Comparison of ENCODE assay signal across 13 cellular contexts in genomic region chr3:139982404-139982803, GRCh38. TPM values are rescaled to one million over a fixed set of nuclear protein-coding genes. Genes with fewer than 3 reads are reported as not detected.
DNase-seq lines count a peak whose midpoint lies in the region; ATAC-seq and TF ChIP-seq lines count a peak whose summit lies in the region.
"Had no signal": no experiment of that assay in that cellular context is flagged by ENCODE, and none has a peak within 500 bp of the region (broad histone marks: within the 10 kb centered on the region; RNA-seq: fewer than 3 reads in every experiment).

No MANE protein-coding gene starts in this region.

- H3K9me3 Mint-ChIP-seq in progenitor cell of endocrine pancreas (ENCODE audit: low read depth): no peaks in the 10 kb centered on the region
- H3K9me3 Mint-ChIP-seq: activated CD4-positive, alpha-beta T cell treated with anti-CD3 and anti-CD28 coated beads, Interleukin-2, amount 10 ng/mL, durations not matched to agents 7 days and 5 days; activated naive CD4-positive, alpha-beta T cell treated with anti-CD3 and anti-CD28 coated beads for 36 hours had no signal

- TF ChIP-seq CTCF in epithelial cell of esophagus (IDR thresholded peaks at IDR 0.05; ENCODE audit: insufficient read depth, low read depth, low read length, missing control alignments) (peak; percentile 19), progenitor cell of endocrine pancreas (IDR thresholded peaks at IDR 0.05; ENCODE audit: unreplicated experiment) (peak; percentile 35)

- ATAC-seq in HG03378 (IDR thresholded peaks at IDR 0.05; ENCODE audit: unreplicated experiment): no peak

- H3K4me1 Mint-ChIP-seq in progenitor cell of endocrine pancreas (ENCODE audit: low read depth): peaks cover 3% of the 10 kb centered on the region
- H3K4me1 Mint-ChIP-seq: activated CD4-positive, alpha-beta T cell treated with anti-CD3 and anti-CD28 coated beads, Interleukin-2, amount 10 ng/mL, durations not matched to agents 7 days and 5 days had no signal

- peak; percentile 42 for DNase-seq in NCI-H2171 treated with DMSO at 0.1 percent for 48 hours (lab: John Stamatoyannopoulos, UW)
- no peak for DNase-seq in NCI-H2171 (lab: John Stamatoyannopoulos, UW)
- DNase-seq in NCI-H1694 treated with DMSO at 0.1 percent for 48 hours (lab: John Stamatoyannopoulos, UW): peak; percentile 62
- no peak for DNase-seq in epithelial cell of esophagus (ENCODE audit: low read depth)
- DNase-seq in progenitor cell of endocrine pancreas (ENCODE audit: low spot score, unreplicated experiment): no peak
- no peak for DNase-seq in stimulated activated CD4-positive, alpha-beta T cell treated with anti-CD3 and anti-CD28 coated beads, Interleukin-12 subunit alpha, Interleukin-12 subunit beta, amount 100 ng/mL, for 4 hours
- no peak for DNase-seq in activated CD4-positive, alpha-beta T cell treated with anti-CD3 and anti-CD28 coated beads for 1 hour
- DNase-seq: activated CD4-positive, alpha-beta T cell treated with anti-CD3 and anti-CD28 coated beads, Interleukin-2, amount 10 ng/mL, durations not matched to agents 7 days and 5 days; activated naive CD4-positive, alpha-beta T cell treated with anti-CD3 and anti-CD28 coated beads for 36 hours; HCEC 1CT; Right ventricle myocardium superior; testis had no signal

- no peak overlapping the region for H3K4me3 Mint-ChIP-seq in progenitor cell of endocrine pancreas (ENCODE audit: low read depth)
- H3K4me3 Mint-ChIP-seq: activated CD4-positive, alpha-beta T cell treated with anti-CD3 and anti-CD28 coated beads, Interleukin-2, amount 10 ng/mL, durations not matched to agents 7 days and 5 days; activated naive CD4-positive, alpha-beta T cell treated with anti-CD3 and anti-CD28 coated beads for 36 hours had no signal

- H3K36me3 Mint-ChIP-seq in progenitor cell of endocrine pancreas (ENCODE audit: insufficient read depth): no peaks in the 10 kb centered on the region

- no peak overlapping the region for H3K27ac Mint-ChIP-seq in progenitor cell of endocrine pancreas
- H3K27ac Mint-ChIP-seq: activated CD4-positive, alpha-beta T cell treated with anti-CD3 and anti-CD28 coated beads, Interleukin-2, amount 10 ng/mL, durations not matched to agents 7 days and 5 days; activated naive CD4-positive, alpha-beta T cell treated with anti-CD3 and anti-CD28 coated beads for 36 hours had no signal

- H3K27me3 Mint-ChIP-seq in progenitor cell of endocrine pancreas: peaks cover 7% of the 10 kb centered on the region

- H3K4me3 ChIP-seq in epithelial cell of esophagus (ENCODE audit: low read length): no peak overlapping the region
- H3K4me3 ChIP-seq: testis had no signal

RNA-seq across cellular contexts. Expression of gene CLSTN2, which starts 47.4 kb away (rescaled TPM):
- total RNA-seq in progenitor cell of endocrine pancreas: 2.8 and 2.9 TPM in 2 replicates
- total RNA-seq: activated CD4-positive, alpha-beta T cell treated with anti-CD3 and anti-CD28 coated beads, Interleukin-2, amount 10 ng/mL, durations not matched to agents 7 days and 5 days; activated naive CD4-positive, alpha-beta T cell treated with anti-CD3 and anti-CD28 coated beads for 36 hours had no signal

Comparison
In these comparisons a context has a peak if more than half of its experiments do, and no peak if none do; other contexts are left out.
1. DNase-seq: peak in NCI-H2171 treated with DMSO at 0.1 percent for 48 hours (single experiment) and NCI-H1694 treated with DMSO at 0.1 percent for 48 hours (single experiment); none in NCI-H2171 (single experiment), epithelial cell of esophagus (single experiment), progenitor cell of endocrine pancreas (single experiment), stimulated activated CD4-positive, alpha-beta T cell treated with anti-CD3 and anti-CD28 coated beads, Interleukin-12 subunit alpha, Interleukin-12 subunit beta, amount 100 ng/mL, for 4 hours (single experiment) and activated CD4-positive, alpha-beta T cell treated with anti-CD3 and anti-CD28 coated beads for 1 hour (single experiment).